Comparison of ENCODE assay signal across 10 cellular contexts in genomic region chr3:184175506-184175905, GRCh38. TPM values are rescaled to one million over a fixed set of nuclear protein-coding genes. Genes with fewer than 3 reads are reported as not detected.
DNase-seq lines count a peak whose midpoint lies in the region; ATAC-seq and TF ChIP-seq lines count a peak whose summit lies in the region.
"Had no signal": no experiment of that assay in that cellular context is flagged by ENCODE, and none has a peak within 500 bp of the region (broad histone marks: within the 10 kb centered on the region; RNA-seq: fewer than 3 reads in every experiment).

No MANE protein-coding gene starts in this region.

- 11 to 14% (median 11%) methylated on average over 8 of the region's 8 CpGs for WGBS in adrenal gland, 4 donors
- 10 to 13% methylated on average over 8 of the region's 8 CpGs for WGBS in testis, 2 donors

- peak overlapping the region; percentile 91 for H3K4me3 Mint-ChIP-seq in activated CD4-positive, alpha-beta T cell treated with anti-CD3 and anti-CD28 coated beads, Interleukin-2, amount 10 ng/mL, durations not matched to agents 24 days and 14 days

- TF ChIP-seq CTCF in adrenal gland (IDR thresholded peaks at IDR 0.05) = no peak
- no peak for TF ChIP-seq CTCF in testis (IDR thresholded peaks at IDR 0.05)

- H3K4me3 ChIP-seq in adrenal gland = peak overlapping the region; percentile 44 to 98 (median 78)
- H3K4me3 ChIP-seq in testis = peak overlapping the region; percentile 87 to 96

- H3K36me3 ChIP-seq in adrenal gland (replicated peaks in 1 of 2) (peaks cover 0 to 52% of the 10 kb centered on the region in 2 donors), testis (ENCODE audit: low read depth, missing control alignments) (no peaks in the 10 kb centered on the region)

- H3K4me1 ChIP-seq in adrenal gland (replicated peaks in 1 of 2) (peaks cover 30 to 51% of the 10 kb centered on the region in 2 donors), testis (peaks cover 27% of the 10 kb centered on the region)

- TF ChIP-seq POLR2A in adrenal gland (IDR thresholded peaks at IDR 0.05) = no peak
- TF ChIP-seq POLR2A in testis (IDR thresholded peaks at IDR 0.05) = no peak

- peaks cover 26% of the 10 kb centered on the region for H3K4me1 Mint-ChIP-seq in activated CD4-positive, alpha-beta T cell treated with anti-CD3 and anti-CD28 coated beads, Interleukin-2, amount 10 ng/mL, durations not matched to agents 24 days and 14 days

- H3K9me3 Mint-ChIP-seq in activated CD4-positive, alpha-beta T cell treated with anti-CD3 and anti-CD28 coated beads, Interleukin-2, amount 10 ng/mL, durations not matched to agents 24 days and 14 days = no peaks in the 10 kb centered on the region

- H3K27me3 ChIP-seq in adrenal gland (no peaks in the 10 kb centered on the region), layer of hippocampus (ENCODE audit: control insufficient read depth, insufficient read depth, low read length) (no peaks in the 10 kb centered on the region), testis (no peaks in the 10 kb centered on the region)

- no peak for DNase-seq in activated CD4-positive, alpha-beta T cell treated with anti-CD3 and anti-CD28 coated beads, Interleukin-2, amount 10 ng/mL, durations not matched to agents 24 days and 14 days
- no peak for DNase-seq in activated CD4-positive, alpha-beta T cell treated with anti-CD3 and anti-CD28 coated beads for 4 hours
- DNase-seq in adrenal gland = no peak
- no peak for DNase-seq in testis
- no peak for DNase-seq in superior temporal gyrus (ENCODE audit: extremely low spot score)
- DNase-seq: stimulated activated CD4-positive, alpha-beta T cell treated with anti-CD3 and anti-CD28 coated beads, Interleukin-2, amount 100 ng/mL, for 48 hours had no signal

- intact Hi-C loops in activated CD4-positive, alpha-beta T cell treated with anti-CD3 and anti-CD28 coated beads, Interleukin-2, amount 10 ng/mL, durations not matched to agents 24 days and 14 days (cut with micrococcal nuclease) = loop anchor here (2.0 kb wide), 1 partner anchor 51 kb away; no protein-coding TSS in a partner anchor
- intact Hi-C loops in adrenal gland (cut with DNase I) = no loop called here
- intact Hi-C loops in testis (cut with DNase I; ENCODE audit: low total_unique reads) = no loop called here

- ATAC-seq in GM19467 (IDR thresholded peaks at IDR 0.05; ENCODE audit: unreplicated experiment) (no peak), GM18861 (IDR thresholded peaks at IDR 0.05; ENCODE audit: unreplicated experiment) (no peak)

- H3K27ac ChIP-seq in adrenal gland (peak overlapping the region; percentile 51 to 98 (median 92)), layer of hippocampus (ENCODE audit: low read depth, low read length) (peak overlapping the region; percentile 92), testis (peak overlapping the region; percentile 85 to 87)

- peaks cover 57% of the 10 kb centered on the region for H3K36me3 Mint-ChIP-seq in activated CD4-positive, alpha-beta T cell treated with anti-CD3 and anti-CD28 coated beads, Interleukin-2, amount 10 ng/mL, durations not matched to agents 24 days and 14 days (ENCODE audit: low read depth)

- H3K9me3 ChIP-seq in adrenal gland (replicated peaks in 1 of 3) (no peaks in the 10 kb centered on the region), testis (no peaks in the 10 kb centered on the region)

- no peaks in the 10 kb centered on the region for H3K27me3 Mint-ChIP-seq in activated CD4-positive, alpha-beta T cell treated with anti-CD3 and anti-CD28 coated beads, Interleukin-2, amount 10 ng/mL, durations not matched to agents 24 days and 14 days

- peak overlapping the region; percentile 81 for H3K27ac Mint-ChIP-seq in activated CD4-positive, alpha-beta T cell treated with anti-CD3 and anti-CD28 coated beads, Interleukin-2, amount 10 ng/mL, durations not matched to agents 24 days and 14 days

RNA-seq across cellular contexts. Expression of gene AP2M1, which starts 0.9 kb away (rescaled TPM):
- total RNA-seq in activated CD4-positive, alpha-beta T cell treated with anti-CD3 and anti-CD28 coated beads, Interleukin-2, amount 10 ng/mL, durations not matched to agents 24 days and 14 days = 241 and 242 TPM in 2 replicates
- 100 to 1,000 TPM; 305 to 700 (median 595) TPM for total RNA-seq in adrenal gland
- polyA plus RNA-seq in adrenal gland = 100 to 1,000 TPM; 250 to 882 (median 362) TPM
- total RNA-seq in testis = 100 to 1,000 TPM; 238 to 334 TPM
- polyA plus RNA-seq in testis (ENCODE audit: insufficient read depth, low read depth, low replicate concordance) = 346 TPM

RNA-seq across cellular contexts. Expression of gene ABCF3, which starts 10.5 kb away (rescaled TPM):
- total RNA-seq in activated CD4-positive, alpha-beta T cell treated with anti-CD3 and anti-CD28 coated beads, Interleukin-2, amount 10 ng/mL, durations not matched to agents 24 days and 14 days = 66.9 and 67.6 TPM in 2 replicates
- total RNA-seq in adrenal gland (100 to 1,000 TPM; 123 to 292 (median 182) TPM), testis (100 to 1,000 TPM; 111 to 115 TPM)
- polyA plus RNA-seq in adrenal gland (100 to 1,000 TPM; 189 to 353 (median 289) TPM), testis (ENCODE audit: insufficient read depth, low read depth, low replicate concordance) (69.3 TPM)

RNA-seq across cellular contexts. Expression of gene DVL3, which starts 20.3 kb away (rescaled TPM):
- total RNA-seq in activated CD4-positive, alpha-beta T cell treated with anti-CD3 and anti-CD28 coated beads, Interleukin-2, amount 10 ng/mL, durations not matched to agents 24 days and 14 days = 49.0 and 54.5 TPM in 2 replicates
- total RNA-seq in adrenal gland = 10 to 100 TPM; 39.4 to 94.1 (median 65.6) TPM
- polyA plus RNA-seq in adrenal gland = 10 to 100 TPM; 45.8 to 92.9 (median 69.8) TPM
- total RNA-seq in testis = 10 to 100 TPM; 80.5 to 86.8 TPM
- 53.7 TPM for polyA plus RNA-seq in testis (ENCODE audit: insufficient read depth, low read depth, low replicate concordance)

RNA-seq across cellular contexts. Expression of gene EIF2B5, which starts 40.3 kb away (rescaled TPM):
- 72.2 and 74.7 TPM in 2 replicates for total RNA-seq in activated CD4-positive, alpha-beta T cell treated with anti-CD3 and anti-CD28 coated beads, Interleukin-2, amount 10 ng/mL, durations not matched to agents 24 days and 14 days
- 10 to 100 TPM; 19.1 to 44.2 (median 38.0) TPM for total RNA-seq in adrenal gland
- 10 to 100 TPM; 45.9 to 56.1 (median 49.0) TPM for polyA plus RNA-seq in adrenal gland
- 10 to 100 TPM; 37.2 to 48.1 TPM for total RNA-seq in testis
- polyA plus RNA-seq in testis (ENCODE audit: insufficient read depth, low read depth, low replicate concordance) = 36.7 TPM

RNA-seq across cellular contexts. Expression of gene VWA5B2, which starts 53.9 kb away (rescaled TPM):
- not detected in 2 replicates for total RNA-seq in activated CD4-positive, alpha-beta T cell treated with anti-CD3 and anti-CD28 coated beads, Interleukin-2, amount 10 ng/mL, durations not matched to agents 24 days and 14 days
- total RNA-seq in adrenal gland (100 to 1,000 TPM in 3 of 8 donors, 10 to 100 TPM in 5; 12.2 to 140 (median 65.8) TPM), testis (10 to 100 TPM; 13.8 to 17.6 TPM)
- polyA plus RNA-seq in adrenal gland (1,000 to 10,000 TPM in 1 of 3 donors, 100 to 1,000 TPM in 1, 10 to 100 TPM in 1; 29.8 to 1,120 (median 268) TPM), testis (ENCODE audit: insufficient read depth, low read depth, low replicate concordance) (2.5 TPM)
- total RNA-seq: T-helper 2 cell treated with Interferon-gamma antibody and Interleukin-4, amounts not matched to agents 100 ng/mL and 5 ng/mL, for 36 hours had no signal
